22 cellular contexts compared by ENCODE assay signal in genomic region chr13:73307481-73307880, GRCh38.
"Had no signal": no experiment of that assay in that cellular context is flagged by ENCODE, and none has a peak within 500 bp of the region (broad histone marks: within the 10 kb centered on the region; RNA-seq: fewer than 3 reads in every experiment).

No MANE protein-coding gene starts in this region.

- ATAC-seq: activated CD4-positive, CD25-positive, alpha-beta regulatory T cell treated with anti-CD3 and anti-CD28 coated beads, Interleukin-2, amount 50 U/mL, for 24 hours; activated naive CD8-positive, alpha-beta T cell treated with anti-CD3 and anti-CD28 coated beads, Interleukin-2, amount 50 U/mL, for 24 hours; foreskin keratinocyte; naive thymus-derived CD8-positive, alpha-beta T cell; sciatic nerve had no signal

- H3K4me1 ChIP-seq: neural progenitor cell, testis, vagina had no signal

- H3K4me3 ChIP-seq: lung, neural progenitor cell, smooth muscle cell, testis, vagina had no signal

- H3K9ac ChIP-seq: neural progenitor cell had no signal

- H3K27me3 ChIP-seq: foreskin keratinocyte, neural progenitor cell, testis, vagina had no signal

- H2AFZ ChIP-seq: neural progenitor cell had no signal

- H3K9me3 ChIP-seq: testis, vagina had no signal

- H3K4me2 ChIP-seq: neural progenitor cell, smooth muscle cell had no signal

- H3K36me3 ChIP-seq: neural progenitor cell, vagina had no signal

- DNase-seq: activated CD4-positive, alpha-beta memory T cell treated with anti-CD3 and anti-CD28 coated beads, Interleukin-2, amount 10 ng/mL, durations not matched to agents 7 days and 5 days; activated CD4-positive, alpha-beta T cell treated with anti-CD3 and anti-CD28 coated beads, Interleukin-2, amount 10 ng/mL, durations not matched to agents 24 days and 14 days; activated effector memory CD4-positive, alpha-beta T cell treated with anti-CD3 and anti-CD28 coated beads, Interleukin-2, amount 50 U/mL, for 16 hours; activated naive CD4-positive, alpha-beta T cell treated with anti-CD3 and anti-CD28 coated beads, Interleukin-2, amount 50 U/mL, for 16 hours; activated naive CD8-positive, alpha-beta T cell treated with anti-CD3 and anti-CD28 coated beads, Interleukin-2, amount 50 U/mL, for 24 hours; cerebellar nuclear complex; effector CD8-positive, alpha-beta T cell; erythroblast; foreskin keratinocyte; hippocampal formation; naive thymus-derived CD8-positive, alpha-beta T cell; stimulated activated CD4-positive, alpha-beta T cell treated with anti-CD3 and anti-CD28 coated beads, Interleukin-15, amount 100 ng/mL, for 24 hours; stimulated activated CD8-positive, alpha-beta memory T cell treated with anti-CD3 and anti-CD28 coated beads, Interleukin-4, amount 100 ng/mL, for 48 hours; stimulated activated naive CD4-positive, alpha-beta T cell; testis had no signal

- H3K27ac ChIP-seq: foreskin keratinocyte, neural progenitor cell, testis, vagina, VCaP had no signal
